In genomic region chr2:237474931-237475703, GRCh38 we compare ENCODE assay signal across 1 cellular context.
TF ChIP-seq lines count a peak whose summit lies in the region.

No MANE protein-coding gene starts in this region.

TF ChIP-seq in GM12878, 131 proteins besides CTCF, POLR2A, EP300 and RAD21 (continued from another document):
- TF ChIP-seq ZNF687 (IDR thresholded peaks at IDR 0.05): no peak
- peak in 1 of 2 experiments; percentile 64; a peak in 1 of 3 replicates for TF ChIP-seq EGR1 (IDR thresholded peaks at IDR 0.05; ENCODE audit: borderline replicate concordance in 1 of 2, low read depth in 2 of 2, low read length in 2 of 2)
- 0 out of 2 replicates have a peak, but pooled peaks have one; percentile 19 for TF ChIP-seq MAX (IDR thresholded peaks at IDR 0.05; ENCODE audit: low read depth, low read length)
- TF ChIP-seq SMC3 (IDR thresholded peaks at IDR 0.05; ENCODE audit: borderline replicate concordance, low read length): peak; percentile 63
- 0 out of 2 replicates have a peak, but pooled peaks have one; percentile 19 for TF ChIP-seq MYB (IDR thresholded peaks at IDR 0.05; ENCODE audit: borderline replicate concordance, low read depth, low read length)
- peak; percentile 39; the same call in 1 of the 2 replicates for TF ChIP-seq HCFC1 (IDR thresholded peaks at IDR 0.05; ENCODE audit: low read length)
- peak; percentile 88; the same call in 1 of the 2 replicates for TF ChIP-seq GATAD2B (conservative IDR thresholded peaks at IDR 0.05; ENCODE audit: low read depth)
- TF ChIP-seq ZNF592 (IDR thresholded peaks at IDR 0.05): 0 out of 2 replicates have a peak, but pooled peaks have one; percentile 48
- TF ChIP-seq MEF2B (IDR thresholded peaks at IDR 0.05; ENCODE audit: partially characterized antibody, poor library complexity, severe bottlenecking): peak; percentile 49
- TF ChIP-seq PBX3 (IDR thresholded peaks at IDR 0.05; ENCODE audit: insufficient replicate concordance, low read depth, low read length): no peak
- peak; percentile 65 for TF ChIP-seq IKZF1 (conservative IDR thresholded peaks at IDR 0.05)
- TF ChIP-seq NR2C1 (IDR thresholded peaks at IDR 0.05): no peak
- peak; percentile 78 for TF ChIP-seq NR2F1 (conservative IDR thresholded peaks at IDR 0.05)
